In the genomic region with DNA sequence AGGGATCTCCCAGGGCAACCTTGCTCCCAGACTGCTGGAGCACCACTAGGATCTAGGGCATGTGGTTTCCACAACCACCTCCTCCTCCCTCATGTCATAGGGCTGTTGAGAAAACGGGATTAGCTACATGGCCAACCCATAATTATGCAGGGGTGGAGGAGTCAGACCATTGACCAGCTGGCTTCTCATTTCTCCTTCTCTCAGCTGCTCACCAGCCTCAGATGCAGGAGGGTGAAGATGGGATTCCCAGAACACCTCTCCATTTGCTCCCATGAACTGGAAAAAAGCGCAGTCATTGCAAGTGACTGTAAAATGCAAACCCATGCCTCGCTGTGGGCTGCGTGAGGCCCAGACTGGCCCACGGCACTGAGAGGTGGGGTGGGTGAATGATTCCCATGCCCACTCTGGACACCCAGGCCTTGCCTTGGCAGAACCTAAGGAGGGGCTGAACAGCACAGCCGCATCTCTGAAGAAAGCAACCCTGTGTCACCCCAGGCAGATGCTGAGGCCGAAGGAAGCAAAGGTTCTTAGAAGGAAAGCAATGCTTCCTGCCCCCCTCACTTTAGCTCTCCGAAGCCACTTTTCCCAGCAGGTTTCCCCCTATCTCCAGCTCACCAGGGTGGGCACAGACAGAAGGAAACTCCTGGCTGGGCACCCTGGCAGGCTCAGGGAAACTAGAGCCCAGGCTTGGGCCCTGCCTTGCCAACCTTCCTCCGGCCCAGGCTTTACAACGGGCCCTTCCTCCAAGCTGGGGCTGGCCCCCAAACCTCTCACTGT, we compare ENCODE assay signal across 12 cellular contexts.
DNase-seq lines count a peak whose midpoint lies in the region; ATAC-seq and TF ChIP-seq lines count a peak whose summit lies in the region.
"Had no signal": no experiment of that assay in that cellular context is flagged by ENCODE, and none has a peak within 500 bp of the region (broad histone marks: within the 10 kb centered on the region; RNA-seq: fewer than 3 reads in every experiment).

No MANE protein-coding gene starts in this region.

- peak overlapping the region; percentile 46 for H3K9ac ChIP-seq in SK-N-MC (ENCODE audit: insufficient read length)
- H3K9ac ChIP-seq in smooth muscle cell (ENCODE audit: low read depth) = no peak overlapping the region

- peak; percentile 53 to 55 for DNase-seq in HAP-1 (ENCODE audit: low spot score in 2 of 2)
- no peak for DNase-seq in SK-N-MC (ENCODE audit: low read depth, low spot score)
- DNase-seq in right atrium auricular region (ENCODE audit: low spot score) = no peak
- DNase-seq in smooth muscle cell (lab: John Stamatoyannopoulos, UW; ENCODE audit: unreplicated experiment) = no peak
- DNase-seq in naive thymus-derived CD8-positive, alpha-beta T cell = no peak
- no peak for DNase-seq in DMS79 (lab: John Stamatoyannopoulos, UW)
- no peak for DNase-seq in RWPE1 (ENCODE audit: low spot score)
- DNase-seq: activated gamma-delta T cell treated with Interleukin-2 at 50 U/mL for 16 hours, foreskin keratinocyte, H7, small intestine had no signal

- peaks cover 0 to 11% (median 1%) of the 10 kb centered on the region in 4 donors for H3K4me1 Mint-ChIP-seq in naive thymus-derived CD8-positive, alpha-beta T cell

- peaks cover 21% of the 10 kb centered on the region for H3F3A ChIP-seq in smooth muscle cell (ENCODE audit: low read depth)

- no peaks in the 10 kb centered on the region for H3K9me3 Mint-ChIP-seq in naive thymus-derived CD8-positive, alpha-beta T cell

- H3K9me3 ChIP-seq in HAP-1 (no peaks in the 10 kb centered on the region), SK-N-MC (ENCODE audit: low read depth, low read length) (no peaks in the 10 kb centered on the region), right atrium auricular region (no peaks in the 10 kb centered on the region), smooth muscle cell (replicated peaks; ENCODE audit: low read depth) (no peaks in the 10 kb centered on the region)

- no peak overlapping the region for H2AFZ ChIP-seq in smooth muscle cell (ENCODE audit: low read depth)

- H3K4me1 ChIP-seq in HAP-1 (peaks cover 32% of the 10 kb centered on the region), right atrium auricular region (peaks cover 0 to 42% of the 10 kb centered on the region in 2 donors), smooth muscle cell (ENCODE audit: low read depth) (peaks cover 28% of the 10 kb centered on the region)

- no peak overlapping the region for H3K4me3 Mint-ChIP-seq in naive thymus-derived CD8-positive, alpha-beta T cell

- H3K4me3 ChIP-seq in HAP-1 (no peak overlapping the region), SK-N-MC (no peak overlapping the region; the same call in 1 of the 2 replicates), right atrium auricular region (no peak overlapping the region), smooth muscle cell (no peak overlapping the region)

- CTCF ChIA-PET in RWPE1 (lab: Yijun Ruan, JAX) = interaction anchor here (0.6 kb wide), 1 partner anchor 96 kb away, joined by 4 read pairs; no protein-coding TSS in a partner anchor

- no peaks in the 10 kb centered on the region for H3K79me2 ChIP-seq in smooth muscle cell (ENCODE audit: low read depth)

- no peaks in the 10 kb centered on the region for H3K36me3 Mint-ChIP-seq in naive thymus-derived CD8-positive, alpha-beta T cell

- POLR2A ChIA-PET in naive thymus-derived CD8-positive, alpha-beta T cell (lab: Charles Lee) = interaction anchor here (0.5 to 1.1 kb wide), 2 partner anchors 11 to 15 kb away, joined by 3 to 4 read pairs; no protein-coding TSS in a partner anchor
- POLR2A ChIA-PET in RWPE1 (lab: Yijun Ruan, JAX; ENCODE audit: low non-redundant PET) = no interaction called here

- peak overlapping the region; percentile 32; the same call in 1 of the 2 replicates for H3K27ac ChIP-seq in SK-N-MC
- H3K27ac ChIP-seq in right atrium auricular region = peak overlapping the region; percentile 77 to 92
- peak overlapping the region; percentile 52 for H3K27ac ChIP-seq in smooth muscle cell (ENCODE audit: low read depth)
- no peak overlapping the region for H3K27ac ChIP-seq in RWPE1
- H3K27ac ChIP-seq: foreskin keratinocyte had no signal

- peak overlapping the region; percentile 58 for H3K4me2 ChIP-seq in smooth muscle cell

- H3K27me3 Mint-ChIP-seq in naive thymus-derived CD8-positive, alpha-beta T cell = no peaks in the 10 kb centered on the region

- H4K20me1 ChIP-seq in smooth muscle cell (ENCODE audit: low read depth) = no peaks in the 10 kb centered on the region

- H3K36me3 ChIP-seq in HAP-1 (replicated peaks) (no peaks in the 10 kb centered on the region), SK-N-MC (ENCODE audit: insufficient read depth, low read length) (no peaks in the 10 kb centered on the region), right atrium auricular region (no peaks in the 10 kb centered on the region), smooth muscle cell (ENCODE audit: low read depth) (no peaks in the 10 kb centered on the region)

- H3K27me3 ChIP-seq in HAP-1 (ENCODE audit: low read depth) = no peaks in the 10 kb centered on the region
- no peaks in the 10 kb centered on the region for H3K27me3 ChIP-seq in right atrium auricular region
- H3K27me3 ChIP-seq in smooth muscle cell (ENCODE audit: low read depth) = no peaks in the 10 kb centered on the region
- H3K27me3 ChIP-seq: foreskin keratinocyte had no signal

- ATAC-seq in GM18861 (IDR thresholded peaks at IDR 0.05; ENCODE audit: unreplicated experiment) = no peak
- no peak for ATAC-seq in naive thymus-derived CD8-positive, alpha-beta T cell
- ATAC-seq: foreskin keratinocyte had no signal

- 68% methylated on average over 10 of the region's 10 CpGs for WGBS in smooth muscle cell (ENCODE audit: low lambda C conversion rate)

- TF ChIP-seq CTCF in right atrium auricular region (IDR thresholded peaks at IDR 0.05) (no peak), smooth muscle cell (IDR thresholded peaks at IDR 0.05; ENCODE audit: borderline replicate concordance, insufficient read depth, poor library complexity, severe bottlenecking) (no peak), RWPE1 (conservative IDR thresholded peaks at IDR 0.05; ENCODE audit: low read depth) (no peak)

- H3K27ac Mint-ChIP-seq in naive thymus-derived CD8-positive, alpha-beta T cell = peak overlapping the region in 1 of 10 donors; percentile 11

- in situ Hi-C loops in HAP-1 (cut with MboI; ENCODE audit: low sequenced_read_pairs) = no loop called here

Comparison
In these comparisons a context has a peak if more than half of its experiments do, and no peak if none do; other contexts are left out.
1. DNase-seq: peak in HAP-1 (2 of 2); none in SK-N-MC (single experiment), right atrium auricular region (single experiment), smooth muscle cell (single experiment), naive thymus-derived CD8-positive, alpha-beta T cell (0 of 10), DMS79 (single experiment) and RWPE1 (single experiment).